Comparison of ENCODE assay signal across 1 cellular context in the genomic region with DNA sequence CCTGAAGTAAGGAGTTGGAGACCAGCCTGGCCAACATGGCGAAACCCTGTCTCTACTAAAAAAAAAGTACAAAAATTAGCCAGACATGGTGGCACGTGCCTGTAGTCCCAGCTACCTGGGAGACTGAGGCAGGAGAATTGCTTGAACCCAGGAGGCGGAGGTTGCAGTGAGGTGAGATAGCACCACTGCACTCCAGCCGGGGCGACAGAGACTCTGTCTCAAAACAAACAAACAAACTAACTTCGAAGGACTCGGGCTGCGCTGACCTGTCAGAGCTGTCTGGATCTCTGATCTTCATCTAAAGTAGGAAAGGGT.
TF ChIP-seq lines count a peak whose summit lies in the region.

No MANE protein-coding gene starts in this region.

TF ChIP-seq in K562, 482 proteins besides CTCF, POLR2A, EP300 and RAD21:
- TF ChIP-seq BCLAF1 (IDR thresholded peaks at IDR 0.05; ENCODE audit: borderline replicate concordance in 1 of 2, control insufficient read depth in 1 of 2, low read depth in 2 of 2, low read length in 1 of 2) (0 out of 4 replicates have a peak, but pooled peaks of 1 of the 2 experiments have one; percentile 31), AFF1 (IDR thresholded peaks at IDR 0.05; ENCODE audit: low read depth in 1 of 2, partially characterized antibody in 2 of 2) (peak; percentile 32 to 53), MEIS2 (IDR thresholded peaks at IDR 0.05; ENCODE audit: partially characterized antibody) (peak; percentile 24), ETV1 (tag; conservative IDR thresholded peaks at IDR 0.05; ENCODE audit: low read depth) (0 out of 2 replicates have a peak, but pooled peaks have one; percentile 11), BHLHE40 (IDR thresholded peaks at IDR 0.05; ENCODE audit: low read length) (0 out of 2 replicates have a peak, but pooled peaks have one; percentile 12), SMARCA5 (IDR thresholded peaks at IDR 0.05) (0 out of 2 replicates have a peak, but pooled peaks have one; percentile 24), TRIM24 (IDR thresholded peaks at IDR 0.05) (0 out of 4 replicates have a peak, but pooled peaks of 1 of the 2 experiments have one; percentile 4), ATF7 (IDR thresholded peaks at IDR 0.05) (0 out of 2 replicates have a peak, but pooled peaks have one; percentile 21)
- TF ChIP-seq, protein P1, sequence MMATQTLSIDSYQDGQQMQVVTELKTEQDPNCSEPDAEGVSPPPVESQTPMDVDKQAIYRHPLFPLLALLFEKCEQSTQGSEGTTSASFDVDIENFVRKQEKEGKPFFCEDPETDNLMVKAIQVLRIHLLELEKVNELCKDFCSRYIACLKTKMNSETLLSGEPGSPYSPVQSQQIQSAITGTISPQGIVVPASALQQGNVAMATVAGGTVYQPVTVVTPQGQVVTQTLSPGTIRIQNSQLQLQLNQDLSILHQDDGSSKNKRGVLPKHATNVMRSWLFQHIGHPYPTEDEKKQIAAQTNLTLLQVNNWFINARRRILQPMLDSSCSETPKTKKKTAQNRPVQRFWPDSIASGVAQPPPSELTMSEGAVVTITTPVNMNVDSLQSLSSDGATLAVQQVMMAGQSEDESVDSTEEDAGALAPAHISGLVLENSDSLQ (IDR thresholded peaks at IDR 0.05) = peak; percentile 17; the same call in 1 of the 2 replicates
